ENCODE assay signal across 28 cellular contexts in genomic region chr1:103441342-103441741, GRCh38.
"Had no signal": no experiment of that assay in that cellular context is flagged by ENCODE, and none has a peak within 500 bp of the region (broad histone marks: within the 10 kb centered on the region; RNA-seq: fewer than 3 reads in every experiment).

No MANE protein-coding gene starts in this region.

- H3K36me3 Mint-ChIP-seq: naive thymus-derived CD4-positive, alpha-beta T cell; neural progenitor cell had no signal

- H3K27ac Mint-ChIP-seq: naive thymus-derived CD4-positive, alpha-beta T cell; nephron; neural progenitor cell; progenitor cell of endocrine pancreas; stimulated activated naive CD8-positive, alpha-beta T cell treated with anti-CD3 and anti-CD28 coated beads, Interleukin-15, amount 100 ng/mL, for 72 hours had no signal

- H3K4me2 ChIP-seq: neural progenitor cell had no signal

- ATAC-seq: heart right ventricle; left cardiac atrium; left lung; naive thymus-derived CD4-positive, alpha-beta T cell; right lobe of liver; stimulated activated naive CD8-positive, alpha-beta T cell treated with anti-CD3 and anti-CD28 coated beads, Interleukin-15, amount 100 ng/mL, for 72 hours had no signal

- H3K4me3 Mint-ChIP-seq: naive thymus-derived CD4-positive, alpha-beta T cell; nephron; neural progenitor cell; stimulated activated naive CD8-positive, alpha-beta T cell treated with anti-CD3 and anti-CD28 coated beads, Interleukin-15, amount 100 ng/mL, for 72 hours had no signal

- H2AFZ ChIP-seq: neural progenitor cell, parathyroid adenoma had no signal

- H3K4me1 Mint-ChIP-seq: naive thymus-derived CD4-positive, alpha-beta T cell; neural progenitor cell; stimulated activated naive CD8-positive, alpha-beta T cell treated with anti-CD3 and anti-CD28 coated beads, Interleukin-15, amount 100 ng/mL, for 72 hours had no signal

- H3K9ac ChIP-seq: neural progenitor cell, parathyroid adenoma had no signal

- H3K27ac ChIP-seq: dorsolateral prefrontal cortex, esophagus muscularis mucosa, heart right ventricle, left lung, neural progenitor cell, parathyroid adenoma, right lobe of liver, suprapubic skin, transverse colon, vagina had no signal

- H3K27me3 ChIP-seq: dorsolateral prefrontal cortex, esophagus muscularis mucosa, heart right ventricle, left lung, neural progenitor cell, right lobe of liver, suprapubic skin, transverse colon, vagina had no signal

- FAIRE-seq: colon, islet of Langerhans, small intestine had no signal

- DNase-seq: dorsolateral prefrontal cortex; effector CD4-positive, alpha-beta T cell; foreskin melanocyte; glutamatergic neuron; heart right ventricle; hippocampal formation; left cardiac atrium; left lung; mesenchymal stem cell; midbrain; naive thymus-derived CD4-positive, alpha-beta T cell; right lobe of liver; small intestine; stimulated activated CD4-positive, alpha-beta T cell treated with anti-CD3 and anti-CD28 coated beads, Interleukin-15, amount 100 ng/mL, for 24 hours; stimulated activated CD4-positive, alpha-beta T cell treated with anti-CD3 and anti-CD28 coated beads, Interleukin-2, amount 100 ng/mL, for 48 hours; stimulated activated CD8-positive, alpha-beta memory T cell treated with anti-CD3 and anti-CD28 coated beads, Interleukin-4, amount 100 ng/mL, for 48 hours; stimulated activated naive CD4-positive, alpha-beta T cell; stimulated activated naive CD8-positive, alpha-beta T cell treated with anti-CD3 and anti-CD28 coated beads, Interleukin-15, amount 100 ng/mL, for 72 hours; transverse colon had no signal

- H3K9me3 Mint-ChIP-seq: nephron; neural progenitor cell; stimulated activated naive CD8-positive, alpha-beta T cell treated with anti-CD3 and anti-CD28 coated beads, Interleukin-15, amount 100 ng/mL, for 72 hours had no signal

- H3K36me3 ChIP-seq: esophagus muscularis mucosa, heart right ventricle, left lung, neural progenitor cell, right lobe of liver, suprapubic skin, transverse colon, vagina had no signal

- H3K27me3 Mint-ChIP-seq: progenitor cell of endocrine pancreas had no signal

- H3K79me2 ChIP-seq: parathyroid adenoma had no signal

- H3K9me3 ChIP-seq: esophagus muscularis mucosa, heart right ventricle, left lung, right lobe of liver, suprapubic skin, transverse colon, vagina had no signal

- H3K4me3 ChIP-seq: dorsolateral prefrontal cortex, esophagus muscularis mucosa, heart right ventricle, left lung, neural progenitor cell, right lobe of liver, suprapubic skin, transverse colon, vagina had no signal

- H3K4me1 ChIP-seq: esophagus muscularis mucosa, heart right ventricle, left lung, neural progenitor cell, parathyroid adenoma, right lobe of liver, suprapubic skin, transverse colon, vagina had no signal
